ENCODE assay signal across 21 cellular contexts in genomic region chr5:57738787-57739186, GRCh38.
DNase-seq lines count a peak whose midpoint lies in the region; ATAC-seq and TF ChIP-seq lines count a peak whose summit lies in the region.
"Had no signal": no experiment of that assay in that cellular context is flagged by ENCODE, and none has a peak within 500 bp of the region (broad histone marks: within the 10 kb centered on the region; RNA-seq: fewer than 3 reads in every experiment).

No MANE protein-coding gene starts in this region.

- H3K27ac Mint-ChIP-seq in nephron progenitor cell (peak overlapping the region; percentile 1), endodermal cell (no peak overlapping the region)
- no peak overlapping the region for H3K27ac Mint-ChIP-seq in naive thymus-derived CD4-positive, alpha-beta T cell
- H3K27ac Mint-ChIP-seq: B cell; CD4-positive, CD25-positive, alpha-beta regulatory T cell; CD8-positive, alpha-beta T cell; GM23338; H9; HFFc6 had no signal

- no peaks in the 10 kb centered on the region for H3K27me3 ChIP-seq in PC-3 (ENCODE audit: low read length)
- H3K27me3 ChIP-seq in hepatocyte, result no peaks in the 10 kb centered on the region
- H3K27me3 ChIP-seq in endodermal cell (ENCODE audit: control insufficient read depth, insufficient read depth, low read length, poor library complexity, severe bottlenecking), result no peaks in the 10 kb centered on the region
- no peaks in the 10 kb centered on the region for H3K27me3 ChIP-seq in naive thymus-derived CD4-positive, alpha-beta T cell (ENCODE audit: control insufficient read depth in 2 of 2, insufficient read depth in 2 of 2, low read length in 2 of 2)
- H3K27me3 ChIP-seq: BLaER1 had no signal

- no peak for ATAC-seq in PC-3
- ATAC-seq in naive thymus-derived CD4-positive, alpha-beta T cell, result no peak
- ATAC-seq: CD8-positive, alpha-beta T cell; GM23338; HCT116 had no signal

- intact Hi-C loops in PC-3 (cut with micrococcal nuclease), result no loop called here
- intact Hi-C loops in naive thymus-derived CD4-positive, alpha-beta T cell (cut with micrococcal nuclease), result no loop called here

- 94% methylated on average over 1 of the region's 1 CpG for WGBS in hepatocyte (ENCODE audit: low lambda C conversion rate, missing lambda C conversion rate)
- WGBS in endodermal cell (ENCODE audit: insufficient coverage in 1 of 2, insufficient read length in 1 of 2), 2 experiments, result 90 to 100% methylated on average over 1 of the region's 1 CpG

- H3K27me3 Mint-ChIP-seq in nephron progenitor cell (ENCODE audit: low read depth, poor library complexity) (no peaks in the 10 kb centered on the region), endodermal cell (ENCODE audit: insufficient read depth) (no peaks in the 10 kb centered on the region)
- H3K27me3 Mint-ChIP-seq in naive thymus-derived CD4-positive, alpha-beta T cell, result peaks cover 0 to 20% (median 0%) of the 10 kb centered on the region in 5 donors
- H3K27me3 Mint-ChIP-seq: B cell had no signal

- no peaks in the 10 kb centered on the region for H3K9me3 ChIP-seq in HEK293 (ENCODE audit: control insufficient read depth, insufficient read depth, low read depth, low read length)
- no peaks in the 10 kb centered on the region for H3K9me3 ChIP-seq in PC-3 (ENCODE audit: low read length)
- no peaks in the 10 kb centered on the region for H3K9me3 ChIP-seq in hepatocyte (ENCODE audit: low read depth)
- no peaks in the 10 kb centered on the region for H3K9me3 ChIP-seq in endodermal cell (ENCODE audit: control insufficient read depth, low read length)
- no peaks in the 10 kb centered on the region for H3K9me3 ChIP-seq in naive thymus-derived CD4-positive, alpha-beta T cell (ENCODE audit: control insufficient read depth in 2 of 3, low read length in 3 of 3)
- H3K9me3 ChIP-seq: BLaER1, Caco-2 had no signal

- DNase-seq in PC-3 (peak; percentile 22), hepatocyte (ENCODE audit: low spot score) (no peak), nephron progenitor cell (no peak), endodermal cell (no peak), NOMO-1 treated with dmso at 0.1 percent for 144 hours (lab: John Stamatoyannopoulos, UW; ENCODE audit: unreplicated experiment) (no peak), HT-29 (ENCODE audit: low spot score) (no peak)
- no peak for DNase-seq in naive thymus-derived CD4-positive, alpha-beta T cell
- DNase-seq: Caco-2; CD4-positive, CD25-positive, alpha-beta regulatory T cell; CD8-positive, alpha-beta T cell; DMS153; DND-41; H9; HFFc6 had no signal

- H2AFZ ChIP-seq in PC-3 (ENCODE audit: low read length) (no peak overlapping the region), hepatocyte (no peak overlapping the region)

- H3K27ac ChIP-seq in HEK293 (ENCODE audit: extremely low read depth, low read depth, low read length) (no peak overlapping the region), PC-3 (ENCODE audit: low read length) (no peak overlapping the region), hepatocyte (peak overlapping the region; percentile 59), endodermal cell (ENCODE audit: low read depth, low read length) (no peak overlapping the region)
- H3K27ac ChIP-seq in naive thymus-derived CD4-positive, alpha-beta T cell (ENCODE audit: low read depth, low read length), result no peak overlapping the region
- H3K27ac ChIP-seq: 22Rv1, BLaER1, C4-2B had no signal

- no peaks in the 10 kb centered on the region for H3K36me3 Mint-ChIP-seq in nephron progenitor cell (ENCODE audit: low read depth)
- H3K36me3 Mint-ChIP-seq in endodermal cell (ENCODE audit: low read depth), result no peaks in the 10 kb centered on the region
- H3K36me3 Mint-ChIP-seq in naive thymus-derived CD4-positive, alpha-beta T cell, result no peaks in the 10 kb centered on the region
- H3K36me3 Mint-ChIP-seq: CD4-positive, CD25-positive, alpha-beta regulatory T cell; CD8-positive, alpha-beta T cell had no signal

- H3K4me2 ChIP-seq in PC-3 (ENCODE audit: low read length) (no peak overlapping the region), hepatocyte (no peak overlapping the region)
- H3K4me2 ChIP-seq: BLaER1, GM23338 had no signal

- H3K4me1 Mint-ChIP-seq in nephron progenitor cell (peaks cover 29% of the 10 kb centered on the region), endodermal cell (peaks cover 15% of the 10 kb centered on the region)
- peaks cover 0 to 2% (median 0%) of the 10 kb centered on the region in 7 donors for H3K4me1 Mint-ChIP-seq in naive thymus-derived CD4-positive, alpha-beta T cell
- H3K4me1 Mint-ChIP-seq: B cell; CD4-positive, CD25-positive, alpha-beta regulatory T cell had no signal

- H3K79me2 ChIP-seq in PC-3 (ENCODE audit: low read length), result no peaks in the 10 kb centered on the region
- H3K79me2 ChIP-seq in hepatocyte, result no peaks in the 10 kb centered on the region

- no peak overlapping the region for H3K4me3 ChIP-seq in HEK293 (ENCODE audit: low read depth, low read length)
- no peak overlapping the region for H3K4me3 ChIP-seq in PC-3 (ENCODE audit: low read length)
- no peak overlapping the region for H3K4me3 ChIP-seq in hepatocyte
- H3K4me3 ChIP-seq in endodermal cell (ENCODE audit: low read length), result no peak overlapping the region
- H3K4me3 ChIP-seq in naive thymus-derived CD4-positive, alpha-beta T cell (ENCODE audit: low read length), result no peak overlapping the region
- H3K4me3 ChIP-seq: BLaER1, GM23338 had no signal

- no peak overlapping the region for H3K9ac ChIP-seq in PC-3 (ENCODE audit: low read length)
- H3K9ac ChIP-seq in endodermal cell (ENCODE audit: extremely low read depth, low read length, poor library complexity, severe bottlenecking), result no peak overlapping the region
- H3K9ac ChIP-seq: BLaER1 had no signal

- H3K4me1 ChIP-seq in HEK293 (ENCODE audit: control insufficient read depth, insufficient read depth, low read length) (no peaks in the 10 kb centered on the region), PC-3 (ENCODE audit: insufficient read depth, low read length) (peaks cover 66% of the 10 kb centered on the region), hepatocyte (ENCODE audit: insufficient read depth) (peaks cover 34% of the 10 kb centered on the region), endodermal cell (ENCODE audit: control insufficient read depth, insufficient read depth, low read length) (peaks cover 6% of the 10 kb centered on the region)
- no peaks in the 10 kb centered on the region for H3K4me1 ChIP-seq in naive thymus-derived CD4-positive, alpha-beta T cell (ENCODE audit: control insufficient read depth in 2 of 2, insufficient read depth in 2 of 2, low read length in 2 of 2)
- H3K4me1 ChIP-seq: BLaER1 had no signal

- TF ChIP-seq CTCF in HEK293 (tag by site-specific recombination; IDR thresholded peaks at IDR 0.05) (no peak), PC-3 (conservative IDR thresholded peaks at IDR 0.05; ENCODE audit: low read depth, low read length) (no peak), hepatocyte (IDR thresholded peaks at IDR 0.05; ENCODE audit: poor library complexity) (no peak), nephron progenitor cell (IDR thresholded peaks at IDR 0.05) (no peak), endodermal cell (conservative IDR thresholded peaks at IDR 0.05) (no peak)

- CTCF ChIA-PET in HEK293 (lab: Yijun Ruan, JAX) (no interaction called here), PC-3 (lab: Charles Lee) (no interaction called here)
- CTCF ChIA-PET in naive thymus-derived CD4-positive, alpha-beta T cell (lab: Charles Lee), result no interaction called here

- H3K36me3 ChIP-seq in HEK293 (ENCODE audit: control insufficient read depth in 2 of 2, insufficient read depth in 1 of 2, low read length in 2 of 2), result no peaks in the 10 kb centered on the region
- no peaks in the 10 kb centered on the region for H3K36me3 ChIP-seq in PC-3 (ENCODE audit: low read depth, low read length)
- no peaks in the 10 kb centered on the region for H3K36me3 ChIP-seq in hepatocyte (replicated peaks; ENCODE audit: insufficient read depth, low read depth)
- H3K36me3 ChIP-seq in endodermal cell (ENCODE audit: control insufficient read depth, insufficient read depth, low read length), result no peaks in the 10 kb centered on the region
- no peaks in the 10 kb centered on the region for H3K36me3 ChIP-seq in naive thymus-derived CD4-positive, alpha-beta T cell (ENCODE audit: control insufficient read depth in 2 of 3, insufficient read depth in 3 of 3, low read length in 3 of 3)
- H3K36me3 ChIP-seq: BLaER1 had no signal

- H4K20me1 ChIP-seq in PC-3 (ENCODE audit: low read length) (no peaks in the 10 kb centered on the region), hepatocyte (ENCODE audit: insufficient read depth, poor library complexity, severe bottlenecking) (no peaks in the 10 kb centered on the region)
- H4K20me1 ChIP-seq: BLaER1 had no signal

- no TSS peak for BruUV-seq in PC-3 (replicated peaks; lab: Mats Ljungman, UMichigan)

- H3F3A ChIP-seq in PC-3 (ENCODE audit: low read length, unreplicated experiment), result peaks cover 5% of the 10 kb centered on the region

- H3K9me3 Mint-ChIP-seq in nephron progenitor cell, result no peaks in the 10 kb centered on the region
- H3K9me3 Mint-ChIP-seq in endodermal cell, result no peaks in the 10 kb centered on the region
- H3K9me3 Mint-ChIP-seq in naive thymus-derived CD4-positive, alpha-beta T cell, result no peaks in the 10 kb centered on the region
- H3K9me3 Mint-ChIP-seq: CD8-positive, alpha-beta T cell; GM23338; H9; HFFc6 had no signal

- no peak overlapping the region for H3K4me3 Mint-ChIP-seq in nephron progenitor cell
- no peak overlapping the region for H3K4me3 Mint-ChIP-seq in endodermal cell
- H3K4me3 Mint-ChIP-seq in naive thymus-derived CD4-positive, alpha-beta T cell, result no peak overlapping the region
- H3K4me3 Mint-ChIP-seq: B cell; CD4-positive, CD25-positive, alpha-beta regulatory T cell; CD8-positive, alpha-beta T cell; GM23338; H9; HFFc6 had no signal

- POLR2A ChIA-PET in HEK293 (lab: Yijun Ruan, JAX) (no interaction called here), PC-3 (lab: Charles Lee; ENCODE audit: unreplicated experiment) (no interaction called here)
- POLR2A ChIA-PET in naive thymus-derived CD4-positive, alpha-beta T cell (lab: Charles Lee), result no interaction called here

- no peaks in the 10 kb centered on the region for H3K9me2 ChIP-seq in PC-3 (replicated peaks; ENCODE audit: low read length)
- peaks cover 5% of the 10 kb centered on the region for H3K9me2 ChIP-seq in hepatocyte (replicated peaks; ENCODE audit: insufficient read depth)

TF ChIP-seq in HEK293, 187 proteins besides CTCF, POLR2A, EP300 and RAD21:
- TF ChIP-seq ZNF157 (tag by site-specific recombination; IDR thresholded peaks at IDR 0.05) (0 out of 2 replicates have a peak, but pooled peaks have one; percentile 60), ZNF138 (tag by site-specific recombination; IDR thresholded peaks at IDR 0.05; ENCODE audit: borderline replicate concordance) (no peak)
TF ChIP-seq in HEK293: peak in this region for 1.
